24 cellular contexts compared by ENCODE assay signal in genomic region chr16:82358161-82358560, GRCh38.
"Had no signal": no experiment of that assay in that cellular context is flagged by ENCODE, and none has a peak within 500 bp of the region (broad histone marks: within the 10 kb centered on the region; RNA-seq: fewer than 3 reads in every experiment).

No MANE protein-coding gene starts in this region.

- H3K27ac Mint-ChIP-seq: naive thymus-derived CD8-positive, alpha-beta T cell; nephron; neural progenitor cell; stimulated activated naive CD8-positive, alpha-beta T cell treated with anti-CD3 and anti-CD28 coated beads, Interleukin-15, Interleukin-2, amounts not matched to agents 100 ng/mL and 50 ng/mL, for 24 hours had no signal

- H3K27ac ChIP-seq: heart right ventricle, hepatocyte, left ventricle myocardium inferior, neural progenitor cell, neutrophil, parathyroid adenoma, skin epidermis, suprapubic skin, thoracic aorta, tibial artery, uterus had no signal

- H3K4me3 Mint-ChIP-seq: naive thymus-derived CD8-positive, alpha-beta T cell; nephron; neural progenitor cell; stimulated activated naive CD8-positive, alpha-beta T cell treated with anti-CD3 and anti-CD28 coated beads, Interleukin-15, Interleukin-2, amounts not matched to agents 100 ng/mL and 50 ng/mL, for 24 hours had no signal

- H3K4me1 Mint-ChIP-seq: nephron, neural progenitor cell had no signal

- H3K9me3 Mint-ChIP-seq: neural progenitor cell had no signal

- H3K36me3 Mint-ChIP-seq: naive thymus-derived CD8-positive, alpha-beta T cell; neural progenitor cell had no signal

- DNase-seq: heart right ventricle; islet precursor cell; left ventricle myocardium inferior; midbrain; naive thymus-derived CD8-positive, alpha-beta T cell; occipital lobe; right cardiac atrium; stimulated activated CD4-positive, alpha-beta T cell treated with anti-CD3 and anti-CD28 coated beads, Interleukin-12 subunit alpha, Interleukin-12 subunit beta, amount 100 ng/mL, for 4 hours; stimulated activated CD4-positive, alpha-beta T cell treated with anti-CD3 and anti-CD28 coated beads, Interleukin-15, amount 100 ng/mL, for 24 hours; stimulated activated CD4-positive, alpha-beta T cell treated with anti-CD3 and anti-CD28 coated beads, Interleukin-2, amount 100 ng/mL, for 24 hours; stimulated activated CD4-positive, alpha-beta T cell treated with anti-CD3 and anti-CD28 coated beads, Interleukin-4, amount 100 ng/mL, for 1 hour; stimulated activated naive CD4-positive, alpha-beta T cell; tibial artery; trophoblast cell; uterus had no signal
